In the genomic region with DNA sequence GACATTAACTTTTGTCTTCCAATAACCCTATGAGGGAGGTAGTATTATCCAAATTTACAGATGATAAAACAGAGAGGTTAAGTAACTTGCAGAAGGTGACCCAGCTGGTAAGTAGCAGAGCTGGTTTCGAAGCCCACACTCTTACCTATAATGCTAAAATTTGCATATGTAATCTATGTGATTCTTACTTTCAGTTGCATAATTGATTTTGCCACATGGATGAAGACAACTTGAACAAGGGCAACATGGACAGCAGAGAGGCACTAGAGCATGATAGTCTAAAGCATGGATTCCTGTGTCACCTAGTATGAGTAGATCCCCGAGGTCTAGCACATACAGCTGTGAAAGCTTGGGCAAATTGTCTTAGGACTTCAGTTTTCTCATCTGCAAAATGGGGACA, we compare ENCODE assay signal across 23 cellular contexts.
DNase-seq lines count a peak whose midpoint lies in the region; ATAC-seq, FAIRE-seq and TF ChIP-seq lines count a peak whose summit lies in the region.
"Had no signal": no experiment of that assay in that cellular context is flagged by ENCODE, and none has a peak within 500 bp of the region (broad histone marks: within the 10 kb centered on the region; RNA-seq: fewer than 3 reads in every experiment).

No MANE protein-coding gene starts in this region.

- no peaks in the 10 kb centered on the region for H3K9me1 ChIP-seq in K562 (ENCODE audit: control insufficient read depth, insufficient read depth, low read length)

- no peak overlapping the region for H3K27ac Mint-ChIP-seq in activated CD8-positive, alpha-beta T cell treated with anti-CD3 and anti-CD28 coated beads for 36 hours
- H3K27ac Mint-ChIP-seq: CD14-positive monocyte; CD4-positive, alpha-beta T cell; CD8-positive, alpha-beta memory T cell had no signal

- H3K27me3 ChIP-seq in K562 (ENCODE audit: control insufficient read depth in 2 of 2, insufficient read depth in 2 of 2, low read length in 2 of 2): no peaks in the 10 kb centered on the region; a peak in 1 of 5 replicates
- H3K27me3 ChIP-seq: BLaER1 treated with 17β-estradiol and CSF1 and Interleukin-3, amounts not matched to agents 10 nM and 100 nM had no signal

- H3K9me3 ChIP-seq in HEK293 (ENCODE audit: control insufficient read depth, insufficient read depth, low read depth, low read length) (no peaks in the 10 kb centered on the region), K562 (replicated peaks; ENCODE audit: control insufficient read depth, insufficient read depth, low read depth, low read length) (no peaks in the 10 kb centered on the region)
- H3K9me3 ChIP-seq: A549, BE2C had no signal

- no peaks in the 10 kb centered on the region for H3K36me3 Mint-ChIP-seq in activated CD8-positive, alpha-beta T cell treated with anti-CD3 and anti-CD28 coated beads for 36 hours (ENCODE audit: low read depth)
- H3K36me3 Mint-ChIP-seq: CD14-positive monocyte; CD8-positive, alpha-beta memory T cell had no signal

- in situ Hi-C loops in K562 (cut with MboI): no loop called here

- TF ChIP-seq RAD21 in K562 (CRISPR knock-in tag; conservative IDR thresholded peaks at IDR 0.05 in 1 of 2, IDR thresholded peaks at IDR 0.05 in 1 of 2): no peak

- no peak for DNase-seq in GM12891 (ENCODE audit: insufficient read length, low spot score)
- no peak for DNase-seq in K562 (ENCODE audit: extremely low read depth in 1 of 4, low spot score in 3 of 4)
- DNase-seq in urothelium cell line (ENCODE audit: low spot score): no peak
- no peak for DNase-seq in iPS-NIHi7 (ENCODE audit: extremely low spot score)
- DNase-seq in activated CD8-positive, alpha-beta T cell treated with anti-CD3 and anti-CD28 coated beads for 36 hours: no peak
- DNase-seq: 8988T; ACHN; AML-193; CD4-positive, alpha-beta T cell; CD8-positive, alpha-beta memory T cell; DMS 273 treated with DMSO at 0.1 percent for 48 hours; DMS79; EL; GDM1; GOT3; H7; HCEC 1CT had no signal

- H3K4me2 ChIP-seq in K562 (ENCODE audit: insufficient read depth, low read length): no peak overlapping the region
- H3K4me2 ChIP-seq: A549; BLaER1 treated with 17β-estradiol and CSF1 and Interleukin-3, amounts not matched to agents 10 nM and 100 nM had no signal

- H4K20me1 ChIP-seq in K562 (replicated peaks; ENCODE audit: control insufficient read depth, insufficient read depth, low read length): no peaks in the 10 kb centered on the region
- H4K20me1 ChIP-seq: BLaER1 treated with 17β-estradiol and CSF1 and Interleukin-3, amounts not matched to agents 10 nM and 100 nM had no signal

- H3K4me1 ChIP-seq in HEK293 (ENCODE audit: control insufficient read depth, insufficient read depth, low read length) (no peaks in the 10 kb centered on the region), K562 (replicated peaks in 1 of 2; ENCODE audit: control insufficient read depth in 2 of 2, insufficient read depth in 2 of 2, low read length in 2 of 2) (no peaks in the 10 kb centered on the region)
- H3K4me1 ChIP-seq: A549; BLaER1 treated with 17β-estradiol and CSF1 and Interleukin-3, amounts not matched to agents 10 nM and 100 nM had no signal

- no peaks in the 10 kb centered on the region for H3K27me3 Mint-ChIP-seq in activated CD8-positive, alpha-beta T cell treated with anti-CD3 and anti-CD28 coated beads for 36 hours
- H3K27me3 Mint-ChIP-seq: CD4-positive, alpha-beta T cell had no signal

- no peak overlapping the region for H3K27ac ChIP-seq in HEK293 (ENCODE audit: extremely low read depth, low read depth, low read length)
- H3K27ac ChIP-seq in K562 (ENCODE audit: extremely low read depth, low read depth, low read length): no peak overlapping the region
- H3K27ac ChIP-seq: A549; BLaER1 treated with 17β-estradiol and CSF1 and Interleukin-3, amounts not matched to agents 10 nM and 100 nM had no signal

- FAIRE-seq in GM12891 (lab: Jason Lieb, UNC) (peak; percentile 23), K562 (lab: Jason Lieb, UNC) (no peak), urothelium cell line (lab: Jason Lieb, UNC) (no peak)
- FAIRE-seq: A549, D721Med had no signal

- no peak overlapping the region for H3K9ac ChIP-seq in K562 (ENCODE audit: insufficient read depth in 1 of 2, low read depth in 2 of 2, low read length in 2 of 2)
- H3K9ac ChIP-seq: BLaER1 treated with 17β-estradiol and CSF1 and Interleukin-3, amounts not matched to agents 10 nM and 100 nM had no signal

- TF ChIP-seq CTCF in HEK293 (tag by site-specific recombination; IDR thresholded peaks at IDR 0.05) (no peak), K562 (IDR thresholded peaks at IDR 0.05 in 2 of 3, conservative IDR thresholded peaks at IDR 0.05 in 1 of 3; ENCODE audit: insufficient read depth in 2 of 3, low read depth in 1 of 3, low read length in 3 of 3) (no peak)
- TF ChIP-seq CTCF in activated CD8-positive, alpha-beta T cell treated with anti-CD3 and anti-CD28 coated beads for 36 hours (IDR thresholded peaks at IDR 0.05): no peak

- CTCF ChIA-PET in HEK293 (lab: Yijun Ruan, JAX) (interaction anchor here (0.7 to 1.3 kb wide), 5 partner anchors 8 to 402 kb away, joined by 3 to 4 read pairs (median 3); no protein-coding TSS in a partner anchor), K562 (lab: Yijun Ruan, JAX; ENCODE audit: low intra/inter-chr PET ratio) (no interaction called here)
- CTCF ChIA-PET in activated CD8-positive, alpha-beta T cell treated with anti-CD3 and anti-CD28 coated beads for 36 hours (lab: Charles Lee): interaction anchor here (2.5 kb wide), 1 partner anchor 89 kb away, joined by 9 read pairs; no protein-coding TSS in a partner anchor

- ATAC-seq in K562: no peak
- no peak for ATAC-seq in activated CD8-positive, alpha-beta T cell treated with anti-CD3 and anti-CD28 coated beads for 36 hours
- ATAC-seq: A549 had no signal

- H3K9me3 Mint-ChIP-seq in activated CD8-positive, alpha-beta T cell treated with anti-CD3 and anti-CD28 coated beads for 36 hours: no peaks in the 10 kb centered on the region
- H3K9me3 Mint-ChIP-seq: CD4-positive, alpha-beta T cell had no signal

- no peak overlapping the region for H2AFZ ChIP-seq in K562 (ENCODE audit: low read depth, low read length)

- H3K36me3 ChIP-seq in HEK293 (ENCODE audit: control insufficient read depth in 2 of 2, insufficient read depth in 1 of 2, low read length in 2 of 2) (no peaks in the 10 kb centered on the region), K562 (ENCODE audit: control insufficient read depth, insufficient read depth, low read length) (no peaks in the 10 kb centered on the region)
- H3K36me3 ChIP-seq: BE2C; BLaER1 treated with 17β-estradiol and CSF1 and Interleukin-3, amounts not matched to agents 10 nM and 100 nM had no signal

- no peak for TF ChIP-seq POLR2A in GM12891 (IDR thresholded peaks at IDR 0.05; ENCODE audit: low read depth, low read length)
- TF ChIP-seq POLR2A in K562 (conservative IDR thresholded peaks at IDR 0.05): no peak

- H3K79me2 ChIP-seq in K562 (ENCODE audit: control insufficient read depth, insufficient read depth, low read length): no peaks in the 10 kb centered on the region

- intact Hi-C loops in K562 (cut with micrococcal nuclease): no loop called here
- intact Hi-C loops in activated CD8-positive, alpha-beta T cell treated with anti-CD3 and anti-CD28 coated beads for 36 hours (cut with micrococcal nuclease): no loop called here

- H3K4me3 Mint-ChIP-seq in activated CD8-positive, alpha-beta T cell treated with anti-CD3 and anti-CD28 coated beads for 36 hours: no peak overlapping the region
- H3K4me3 Mint-ChIP-seq: CD14-positive monocyte; CD4-positive, alpha-beta T cell; CD8-positive, alpha-beta memory T cell had no signal

- POLR2A ChIA-PET in HEK293 (lab: Yijun Ruan, JAX) (no interaction called here), K562 (lab: Yijun Ruan, JAX) (interaction anchor here (0.6 to 2.1 kb wide), 8 partner anchors 8 to 367 kb away, joined by 3 to 9 read pairs (median 3); partner anchors contain the start of gene MYLIP)
- POLR2A ChIA-PET in activated CD8-positive, alpha-beta T cell treated with anti-CD3 and anti-CD28 coated beads for 36 hours (lab: Charles Lee): no interaction called here

- H3K4me3 ChIP-seq in HEK293 (ENCODE audit: low read depth, low read length) (no peak overlapping the region), K562 (no peak overlapping the region)
- H3K4me3 ChIP-seq: A549; BLaER1 treated with 17β-estradiol and CSF1 and Interleukin-3, amounts not matched to agents 10 nM and 100 nM had no signal

- WGBS in K562 (ENCODE audit: insufficient coverage, low coverage, missing lambda C conversion rate): 28% methylated on average over 2 of the region's 2 CpGs

- H3K4me1 Mint-ChIP-seq in activated CD8-positive, alpha-beta T cell treated with anti-CD3 and anti-CD28 coated beads for 36 hours (ENCODE audit: low read depth): peaks cover 33% of the 10 kb centered on the region
- H3K4me1 Mint-ChIP-seq: CD14-positive monocyte; CD8-positive, alpha-beta memory T cell had no signal

- no peak for TF ChIP-seq EP300 in K562 (IDR thresholded peaks at IDR 0.05; ENCODE audit: low read length)

- no TSS peak for BruUV-seq in K562 (replicated peaks; lab: Mats Ljungman, UMichigan)

TF ChIP-seq in GM12891, 5 proteins besides CTCF, POLR2A, EP300 and RAD21:
- TF ChIP-seq SPI1 (IDR thresholded peaks at IDR 0.05; ENCODE audit: low read depth, low read length) (no peak), TAF1 (IDR thresholded peaks at IDR 0.05; ENCODE audit: low read depth, low read length) (no peak), POLR2AphosphoS5 (IDR thresholded peaks at IDR 0.05; ENCODE audit: low read depth, low read length) (no peak), POU2F2 (IDR thresholded peaks at IDR 0.05; ENCODE audit: low read depth, low read length) (no peak), PAX5 (IDR thresholded peaks at IDR 0.05; ENCODE audit: insufficient read depth, low read length, severe bottlenecking) (no peak)

TF ChIP-seq in HEK293, 187 proteins besides CTCF, POLR2A, EP300 and RAD21:
- TF ChIP-seq ZNF707 (tag by site-specific recombination; IDR thresholded peaks at IDR 0.05) (no peak), ZNF24 (tag by site-specific recombination; IDR thresholded peaks at IDR 0.05) (no peak), ZNF768 (tag by site-specific recombination; IDR thresholded peaks at IDR 0.05) (peak; percentile 32; the same call in 1 of the 2 replicates)

TF ChIP-seq in K562, 482 proteins besides CTCF, POLR2A, EP300 and RAD21 (continues in another document):
- no peak for TF ChIP-seq CBFA2T2 (conservative IDR thresholded peaks at IDR 0.05)
- TF ChIP-seq NFXL1 (CRISPR knock-in tag; IDR thresholded peaks at IDR 0.05): no peak
- TF ChIP-seq SP1 (CRISPR knock-in tag; IDR thresholded peaks at IDR 0.05): 0 out of 2 replicates have a peak, but pooled peaks have one; percentile 10
